Comparison of ENCODE assay signal across 1 cellular context in genomic region chr15:90994417-90995311, GRCh38.
TF ChIP-seq lines count a peak whose summit lies in the region.

TSS of gene PRC1 (minus strand) at chr15:90994535. CDS start at chr15:90994417, 118 bp downstream.

TF ChIP-seq in K562, 482 proteins besides CTCF, POLR2A, EP300 and RAD21 (continued from another document and continues in another):
- TF ChIP-seq BRCA1 (IDR thresholded peaks at IDR 0.05) (no peak), BRCA1 (CRISPR knock-in tag; IDR thresholded peaks at IDR 0.05) (no peak), SMARCE1 (IDR thresholded peaks at IDR 0.05) (no peak), PREB (CRISPR knock-in tag; IDR thresholded peaks at IDR 0.05) (0 out of 2 replicates have a peak, but pooled peaks have one; percentile 49), GATAD2B (IDR thresholded peaks at IDR 0.05; ENCODE audit: borderline replicate concordance) (no peak; the same call in 1 of the 2 replicates), SRF (CRISPR knock-in tag; IDR thresholded peaks at IDR 0.05) (peak in 1 of 2 experiments; percentile 75; a peak in 2 of 4 replicates), EP400 (IDR thresholded peaks at IDR 0.05) (peak; percentile 99), MYC (IDR thresholded peaks at IDR 0.05; ENCODE audit: low read depth, low read length) (peak; percentile 87), MYC (CRISPR knock-in tag; IDR thresholded peaks at IDR 0.05; ENCODE audit: borderline replicate concordance, low read depth) (peak; percentile 61; the same call in 1 of the 2 replicates), FOXM1 (IDR thresholded peaks at IDR 0.05; ENCODE audit: low read depth) (peak; percentile 99), FOXM1 (CRISPR knock-in tag; IDR thresholded peaks at IDR 0.05; ENCODE audit: low read depth) (peak; percentile 99), SP2 (IDR thresholded peaks at IDR 0.05; ENCODE audit: extremely low read depth, low read depth, low read length, poor library complexity, severe bottlenecking) (peak; percentile 66), MAFK (IDR thresholded peaks at IDR 0.05; ENCODE audit: low read length) (no peak), CTCFL (IDR thresholded peaks at IDR 0.05; ENCODE audit: borderline replicate concordance, insufficient read depth, low read depth, low read length, poor library complexity, severe bottlenecking) (no peak), JUND (IDR thresholded peaks at IDR 0.05; ENCODE audit: borderline replicate concordance, low read depth, low read length) (peak; percentile 98), JUND (tag; IDR thresholded peaks at IDR 0.05; ENCODE audit: borderline replicate concordance, low read depth, low read length) (peak; percentile 93; the same call in 2 of the 3 replicates), PURB (CRISPR knock-in tag; IDR thresholded peaks at IDR 0.05; ENCODE audit: low read depth) (no peak), RUNX1 (IDR thresholded peaks at IDR 0.05; ENCODE audit: low read depth) (no peak; the same call in 1 of the 2 replicates), KAT7 (CRISPR knock-in tag; IDR thresholded peaks at IDR 0.05; ENCODE audit: borderline replicate concordance) (peak; percentile 88; the same call in 1 of the 2 replicates), SMAD1 (IDR thresholded peaks at IDR 0.05; ENCODE audit: low read depth, low read length, partially characterized antibody) (peak; percentile 23), ZNF277 (CRISPR knock-in tag; IDR thresholded peaks at IDR 0.05; ENCODE audit: borderline replicate concordance) (no peak), ZNF592 (IDR thresholded peaks at IDR 0.05) (no peak), MNT (conservative IDR thresholded peaks at IDR 0.05) (peak; percentile 78 to 92), MTA2 (IDR thresholded peaks at IDR 0.05; ENCODE audit: low read depth) (no peak), ADNP (tag; IDR thresholded peaks at IDR 0.05) (no peak), TFE3 (CRISPR knock-in tag; IDR thresholded peaks at IDR 0.05) (no peak), RNF2 (IDR thresholded peaks at IDR 0.05) (peak; percentile 43; the same call in 1 of the 2 replicates), SAFB (IDR thresholded peaks at IDR 0.05; ENCODE audit: borderline replicate concordance, low read depth, low read length) (peak; percentile 66), ZNF830 (CRISPR knock-in tag; IDR thresholded peaks at IDR 0.05) (peak; percentile 57; the same call in 1 of the 2 replicates), TBP (optimal IDR thresholded peaks at IDR 0.05; ENCODE audit: low read depth, low read length) (peak; percentile 80), PHTF2 (CRISPR knock-in tag; IDR thresholded peaks at IDR 0.05) (no peak), PRDM10 (IDR thresholded peaks at IDR 0.05; ENCODE audit: partially characterized antibody) (peak; percentile 18), TAF1 (IDR thresholded peaks at IDR 0.05; ENCODE audit: control insufficient read depth, extremely low read depth, insufficient read depth, low read length, severe bottlenecking) (peak; percentile 93)
- TF ChIP-seq, protein P1, sequence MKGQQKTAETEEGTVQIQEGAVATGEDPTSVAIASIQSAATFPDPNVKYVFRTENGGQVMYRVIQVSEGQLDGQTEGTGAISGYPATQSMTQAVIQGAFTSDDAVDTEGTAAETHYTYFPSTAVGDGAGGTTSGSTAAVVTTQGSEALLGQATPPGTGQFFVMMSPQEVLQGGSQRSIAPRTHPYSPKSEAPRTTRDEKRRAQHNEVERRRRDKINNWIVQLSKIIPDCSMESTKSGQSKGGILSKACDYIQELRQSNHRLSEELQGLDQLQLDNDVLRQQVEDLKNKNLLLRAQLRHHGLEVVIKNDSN (CRISPR knock-in tag; IDR thresholded peaks at IDR 0.05): peak; percentile 58
- TF ChIP-seq, protein P2, sequence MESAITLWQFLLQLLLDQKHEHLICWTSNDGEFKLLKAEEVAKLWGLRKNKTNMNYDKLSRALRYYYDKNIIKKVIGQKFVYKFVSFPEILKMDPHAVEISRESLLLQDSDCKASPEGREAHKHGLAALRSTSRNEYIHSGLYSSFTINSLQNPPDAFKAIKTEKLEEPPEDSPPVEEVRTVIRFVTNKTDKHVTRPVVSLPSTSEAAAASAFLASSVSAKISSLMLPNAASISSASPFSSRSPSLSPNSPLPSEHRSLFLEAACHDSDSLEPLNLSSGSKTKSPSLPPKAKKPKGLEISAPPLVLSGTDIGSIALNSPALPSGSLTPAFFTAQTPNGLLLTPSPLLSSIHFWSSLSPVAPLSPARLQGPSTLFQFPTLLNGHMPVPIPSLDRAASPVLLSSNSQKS (CRISPR knock-in tag; IDR thresholded peaks at IDR 0.05): no peak
- TF ChIP-seq, protein P3, sequence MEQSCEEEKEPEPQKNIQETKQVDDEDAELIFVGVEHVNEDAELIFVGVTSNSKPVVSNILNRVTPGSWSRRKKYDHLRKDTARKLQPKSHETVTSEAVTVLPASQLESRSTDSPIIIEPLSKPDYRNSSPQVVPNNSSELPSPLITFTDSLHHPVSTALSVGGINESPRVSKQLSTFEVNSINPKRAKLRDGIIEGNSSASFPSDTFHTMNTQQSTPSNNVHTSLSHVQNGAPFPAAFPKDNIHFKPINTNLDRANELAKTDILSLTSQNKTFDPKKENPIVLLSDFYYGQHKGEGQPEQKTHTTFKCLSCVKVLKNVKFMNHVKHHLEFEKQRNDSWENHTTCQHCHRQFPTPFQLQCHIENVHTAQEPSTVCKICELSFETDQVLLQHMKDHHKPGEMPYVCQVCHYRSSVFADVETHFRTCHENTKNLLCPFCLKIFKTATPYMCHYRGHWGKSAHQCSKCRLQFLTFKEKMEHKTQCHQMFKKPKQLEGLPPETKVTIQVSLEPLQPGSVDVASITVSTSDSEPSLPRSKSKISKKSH (CRISPR knock-in tag; IDR thresholded peaks at IDR 0.05): no peak
